In the genomic region with DNA sequence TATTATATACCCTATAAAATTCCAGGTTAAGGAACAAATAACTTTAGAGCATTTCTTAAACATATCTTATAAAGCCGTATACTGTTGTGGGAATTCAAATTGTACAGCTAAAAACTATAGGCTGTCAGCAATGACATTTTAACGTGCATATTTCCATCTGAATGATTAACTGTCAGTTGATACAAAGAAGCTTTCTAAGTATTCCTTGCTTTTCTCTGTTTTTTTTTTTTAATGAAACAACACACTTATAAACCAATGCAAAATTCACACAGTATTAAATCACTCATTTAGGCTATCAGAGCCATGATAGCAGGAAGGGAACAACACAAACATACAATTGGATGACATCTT, we compare ENCODE assay signal across 28 cellular contexts.
DNase-seq lines count a peak whose midpoint lies in the region; ATAC-seq and TF ChIP-seq lines count a peak whose summit lies in the region.
"Had no signal": no experiment of that assay in that cellular context is flagged by ENCODE, and none has a peak within 500 bp of the region (broad histone marks: within the 10 kb centered on the region; RNA-seq: fewer than 3 reads in every experiment).

No MANE protein-coding gene starts in this region.

- H4K20me1 ChIP-seq in GM23248 (ENCODE audit: insufficient read depth) (no peaks in the 10 kb centered on the region; the same call in 1 of the 2 replicates), smooth muscle cell (ENCODE audit: low read depth) (peaks cover 20% of the 10 kb centered on the region)

- DNase-seq in GM23248 (no peak), left lung (no peak), smooth muscle cell (lab: John Stamatoyannopoulos, UW; ENCODE audit: unreplicated experiment) (no peak), Peyer's patch (no peak)
- no peak for DNase-seq in naive thymus-derived CD8-positive, alpha-beta T cell
- DNase-seq: activated CD4-positive, alpha-beta T cell treated with anti-CD3 and anti-CD28 coated beads, Interleukin-2, amount 10 ng/mL, durations not matched to agents 24 days and 14 days; activated gamma-delta T cell treated with Interleukin-2 at 50 U/mL for 16 hours; activated naive CD8-positive, alpha-beta T cell treated with anti-CD3 and anti-CD28 coated beads, Interleukin-2, amount 10 ng/mL, durations not matched to agents 7 days and 5 days; activated T-cell treated with anti-CD3 and anti-CD28 coated beads, Interleukin-2, amount 50 U/mL, for 4 hours; Calu3; DMS79 treated with DMSO at 0.1 percent for 48 hours; left cardiac atrium; mesenchymal stem cell; NCI-H1048; NCI-H1694; right lobe of liver; stimulated activated CD4-positive, alpha-beta T cell treated with anti-CD3 and anti-CD28 coated beads, Interleukin-4, amount 100 ng/mL, for 24 hours; T-cell had no signal

- no peaks in the 10 kb centered on the region for H3K9me3 Mint-ChIP-seq in naive thymus-derived CD8-positive, alpha-beta T cell
- H3K9me3 Mint-ChIP-seq: activated CD4-positive, alpha-beta T cell treated with anti-CD3 and anti-CD28 coated beads, Interleukin-2, amount 10 ng/mL, durations not matched to agents 24 days and 14 days; activated naive CD8-positive, alpha-beta T cell treated with anti-CD3 and anti-CD28 coated beads, Interleukin-2, amount 10 ng/mL, durations not matched to agents 7 days and 5 days; activated T-cell treated with anti-CD3 and anti-CD28 coated beads, Interleukin-2, amount 50 U/mL, for 4 hours; central memory CD8-positive, alpha-beta T cell; IgD-negative memory B cell; T-cell had no signal

- peaks cover 0 to 2% (median 0%) of the 10 kb centered on the region in 3 donors for H3K36me3 Mint-ChIP-seq in naive thymus-derived CD8-positive, alpha-beta T cell
- H3K36me3 Mint-ChIP-seq: activated naive CD8-positive, alpha-beta T cell treated with anti-CD3 and anti-CD28 coated beads, Interleukin-2, amount 10 ng/mL, durations not matched to agents 7 days and 5 days; IgD-negative memory B cell; T-cell; WTC11 had no signal

- intact Hi-C loops in left lung (cut with DNase I), result no loop called here

- H3K4me2 ChIP-seq in GM23248 (ENCODE audit: unreplicated experiment) (peak overlapping the region; percentile 15), smooth muscle cell (peak overlapping the region; percentile 22)
- H3K4me2 ChIP-seq: A549 had no signal

- no peak overlapping the region for H3K4me3 Mint-ChIP-seq in naive thymus-derived CD8-positive, alpha-beta T cell
- H3K4me3 Mint-ChIP-seq: activated CD4-positive, alpha-beta T cell treated with anti-CD3 and anti-CD28 coated beads, Interleukin-2, amount 10 ng/mL, durations not matched to agents 24 days and 14 days; activated naive CD8-positive, alpha-beta T cell treated with anti-CD3 and anti-CD28 coated beads, Interleukin-2, amount 10 ng/mL, durations not matched to agents 7 days and 5 days; activated T-cell treated with anti-CD3 and anti-CD28 coated beads, Interleukin-2, amount 50 U/mL, for 4 hours; central memory CD8-positive, alpha-beta T cell; IgD-negative memory B cell; T-cell; WTC11 had no signal

- H3K27ac Mint-ChIP-seq in naive thymus-derived CD8-positive, alpha-beta T cell, result peak overlapping the region in 1 of 10 donors; percentile 77
- H3K27ac Mint-ChIP-seq: activated CD4-positive, alpha-beta T cell treated with anti-CD3 and anti-CD28 coated beads, Interleukin-2, amount 10 ng/mL, durations not matched to agents 24 days and 14 days; activated naive CD8-positive, alpha-beta T cell treated with anti-CD3 and anti-CD28 coated beads, Interleukin-2, amount 10 ng/mL, durations not matched to agents 7 days and 5 days; IgD-negative memory B cell; T-cell; WTC11 had no signal

- H2AFZ ChIP-seq in GM23248, result peak overlapping the region; percentile 28; the same call in 1 of the 2 replicates
- H2AFZ ChIP-seq in smooth muscle cell (ENCODE audit: low read depth), result no peak overlapping the region

- H3F3A ChIP-seq in GM23248 (ENCODE audit: insufficient read depth) (peaks cover 21% of the 10 kb centered on the region; the same call in 1 of the 2 replicates), smooth muscle cell (ENCODE audit: low read depth) (no peaks in the 10 kb centered on the region)

- in situ Hi-C loops in GM23248 (cut with MboI), result no loop called here

- no peak for ATAC-seq in left lung
- no peak for ATAC-seq in GM19467 (IDR thresholded peaks at IDR 0.05; ENCODE audit: unreplicated experiment)
- no peak for ATAC-seq in HG03175 (IDR thresholded peaks at IDR 0.05; ENCODE audit: unreplicated experiment)
- ATAC-seq in naive thymus-derived CD8-positive, alpha-beta T cell, result no peak
- ATAC-seq: activated T-cell treated with anti-CD3 and anti-CD28 coated beads, Interleukin-2, amount 50 U/mL, for 4 hours; HCT116; WTC11 had no signal

- 46 to 50% methylated on average over 2 of the region's 2 CpGs for WGBS in GM23248 (ENCODE audit: low coverage in 1 of 2, low lambda C conversion rate in 2 of 2, missing lambda C conversion rate in 2 of 2), 2 experiments
- 90% methylated on average over 2 of the region's 2 CpGs for WGBS in smooth muscle cell (ENCODE audit: low lambda C conversion rate)

- H3K79me2 ChIP-seq in GM23248 (ENCODE audit: insufficient read depth) (peaks cover 88% of the 10 kb centered on the region), smooth muscle cell (ENCODE audit: low read depth) (peaks cover 33% of the 10 kb centered on the region)

- TF ChIP-seq POLR2A in Peyer's patch (IDR thresholded peaks at IDR 0.05), result no peak

- no peaks in the 10 kb centered on the region for H3K9me2 ChIP-seq in GM23248 (ENCODE audit: insufficient read depth)

- POLR2A ChIA-PET in naive thymus-derived CD8-positive, alpha-beta T cell (lab: Charles Lee), result no interaction called here

- H3K4me3 ChIP-seq in GM23248, result no peak overlapping the region
- H3K4me3 ChIP-seq in left lung, result no peak overlapping the region
- H3K4me3 ChIP-seq in smooth muscle cell, result no peak overlapping the region
- no peak overlapping the region for H3K4me3 ChIP-seq in Peyer's patch
- H3K4me3 ChIP-seq: A549, gastroesophageal sphincter, right lobe of liver, vagina had no signal

- no peaks in the 10 kb centered on the region for H3K27me3 Mint-ChIP-seq in naive thymus-derived CD8-positive, alpha-beta T cell
- H3K27me3 Mint-ChIP-seq: IgD-negative memory B cell, T-cell had no signal

- H3K9me3 ChIP-seq in GM23248 (ENCODE audit: low read depth) (no peaks in the 10 kb centered on the region), left lung (no peaks in the 10 kb centered on the region), smooth muscle cell (replicated peaks; ENCODE audit: low read depth) (peaks cover under 1% of the 10 kb centered on the region), Peyer's patch (no peaks in the 10 kb centered on the region)
- H3K9me3 ChIP-seq: A549, gastroesophageal sphincter, right lobe of liver, vagina had no signal

- TF ChIP-seq CTCF in left lung (IDR thresholded peaks at IDR 0.05), result no peak
- no peak for TF ChIP-seq CTCF in smooth muscle cell (IDR thresholded peaks at IDR 0.05; ENCODE audit: borderline replicate concordance, insufficient read depth, poor library complexity, severe bottlenecking)
- TF ChIP-seq CTCF in Peyer's patch (IDR thresholded peaks at IDR 0.05), result no peak

- H3K9ac ChIP-seq in GM23248, result no peak overlapping the region
- no peak overlapping the region for H3K9ac ChIP-seq in smooth muscle cell (ENCODE audit: low read depth)

- H3K27me3 ChIP-seq in GM23248 (replicated peaks; ENCODE audit: insufficient read depth), result no peaks in the 10 kb centered on the region
- no peaks in the 10 kb centered on the region for H3K27me3 ChIP-seq in left lung
- no peaks in the 10 kb centered on the region for H3K27me3 ChIP-seq in smooth muscle cell (ENCODE audit: low read depth)
- no peaks in the 10 kb centered on the region for H3K27me3 ChIP-seq in Peyer's patch
- H3K27me3 ChIP-seq: gastroesophageal sphincter, right lobe of liver, vagina had no signal

- H3K36me3 ChIP-seq in GM23248 (ENCODE audit: low read depth), result no peaks in the 10 kb centered on the region
- no peaks in the 10 kb centered on the region for H3K36me3 ChIP-seq in left lung
- no peaks in the 10 kb centered on the region for H3K36me3 ChIP-seq in smooth muscle cell (ENCODE audit: low read depth)
- no peaks in the 10 kb centered on the region for H3K36me3 ChIP-seq in Peyer's patch
- H3K36me3 ChIP-seq: gastroesophageal sphincter, right lobe of liver, vagina had no signal

- H3K4me1 Mint-ChIP-seq in naive thymus-derived CD8-positive, alpha-beta T cell, result peaks cover 6 to 11% (median 7%) of the 10 kb centered on the region in 4 donors
- H3K4me1 Mint-ChIP-seq: activated CD4-positive, alpha-beta T cell treated with anti-CD3 and anti-CD28 coated beads, Interleukin-2, amount 10 ng/mL, durations not matched to agents 24 days and 14 days; central memory CD8-positive, alpha-beta T cell had no signal

- H3K27ac ChIP-seq in GM23248, result peak overlapping the region; percentile 46; the same call in 1 of the 2 replicates
- peak overlapping the region; percentile 42 for H3K27ac ChIP-seq in angular gyrus (ENCODE audit: low read depth, low read length)
- H3K27ac ChIP-seq in left lung, result peak overlapping the region; percentile 9 to 69
- H3K27ac ChIP-seq in smooth muscle cell (ENCODE audit: low read depth), result peak overlapping the region; percentile 25
- peak overlapping the region in 1 of 4 donors; percentile 39 for H3K27ac ChIP-seq in Peyer's patch

- peaks cover 34% of the 10 kb centered on the region for H3K4me1 ChIP-seq in GM23248 (ENCODE audit: insufficient read depth)
- peaks cover 29 to 41% of the 10 kb centered on the region in 2 donors for H3K4me1 ChIP-seq in left lung
- H3K4me1 ChIP-seq in smooth muscle cell (ENCODE audit: low read depth), result peaks cover 20% of the 10 kb centered on the region
- peaks cover 0 to 15% (median 0%) of the 10 kb centered on the region in 4 donors for H3K4me1 ChIP-seq in Peyer's patch
- H3K4me1 ChIP-seq: A549 had no signal
